ENCODE assay signal across 1 cellular context in the genomic region with DNA sequence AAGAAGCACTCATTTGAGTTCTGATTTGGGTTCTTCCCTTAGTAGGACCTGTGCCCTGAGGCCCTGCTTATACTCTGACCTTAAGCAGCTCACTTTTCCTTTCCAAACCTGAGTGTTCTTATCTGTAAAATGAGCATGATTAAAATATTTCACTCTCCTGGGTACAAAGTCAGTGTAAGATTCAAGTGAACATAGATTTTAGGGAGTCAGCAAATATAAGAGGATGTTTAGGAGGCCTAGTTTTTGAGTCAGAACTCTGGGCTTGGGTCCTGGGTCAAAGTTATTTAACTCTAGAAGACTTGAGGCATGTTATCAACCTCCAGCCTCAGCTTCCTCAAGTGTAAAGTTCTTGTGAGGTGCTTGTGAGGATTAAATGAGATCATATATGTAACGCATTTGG.
TF ChIP-seq lines count a peak whose summit lies in the region.

No MANE protein-coding gene starts in this region.

TF ChIP-seq in HepG2, 621 proteins besides CTCF, POLR2A, EP300 and RAD21 (continued from another document):
- TF ChIP-seq, protein P1, sequence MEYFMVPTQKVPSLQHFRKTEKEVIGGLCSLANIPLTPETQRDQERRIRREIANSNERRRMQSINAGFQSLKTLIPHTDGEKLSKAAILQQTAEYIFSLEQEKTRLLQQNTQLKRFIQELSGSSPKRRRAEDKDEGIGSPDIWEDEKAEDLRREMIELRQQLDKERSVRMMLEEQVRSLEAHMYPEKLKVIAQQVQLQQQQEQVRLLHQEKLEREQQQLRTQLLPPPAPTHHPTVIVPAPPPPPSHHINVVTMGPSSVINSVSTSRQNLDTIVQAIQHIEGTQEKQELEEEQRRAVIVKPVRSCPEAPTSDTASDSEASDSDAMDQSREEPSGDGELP (IDR thresholded peaks at IDR 0.05; ENCODE audit: borderline replicate concordance, low read depth), result no peak
- TF ChIP-seq FOXM1 (CRISPR knock-in tag; IDR thresholded peaks at IDR 0.05) (no peak), MAFF (IDR thresholded peaks at IDR 0.05; ENCODE audit: low read depth, low read length) (peak; percentile 45; the same call in 1 of the 2 replicates)
